Comparison of ENCODE assay signal across 25 cellular contexts in genomic region chr2:77910136-77910535, GRCh38.
"Had no signal": no experiment of that assay in that cellular context is flagged by ENCODE, and none has a peak within 500 bp of the region (broad histone marks: within the 10 kb centered on the region; RNA-seq: fewer than 3 reads in every experiment).

No MANE protein-coding gene starts in this region.

- ATAC-seq: effector memory CD8-positive, alpha-beta T cell; esophagus mucosa; foreskin keratinocyte; gastrocnemius medialis; gastroesophageal sphincter; heart left ventricle; heart right ventricle had no signal

- H3K9me3 Mint-ChIP-seq: endodermal cell had no signal

- H3K9me3 ChIP-seq: colonic mucosa, esophagus muscularis mucosa, gastrocnemius medialis, gastroesophageal sphincter had no signal

- H3K27me3 ChIP-seq: colonic mucosa, dorsolateral prefrontal cortex, esophagus squamous epithelium, foreskin keratinocyte, gastrocnemius medialis, gastroesophageal sphincter, heart left ventricle, heart right ventricle had no signal

- H3K27ac Mint-ChIP-seq: dendritic cell treated with granulocyte-macrophage colony-stimulating factor and Interleukin-4, amounts not matched to agents 40 ng/mL and 50 ng/mL, for 4 days; effector memory CD8-positive, alpha-beta T cell; endodermal cell had no signal

- H3K4me1 ChIP-seq: colonic mucosa, esophagus muscularis mucosa, esophagus squamous epithelium, foreskin keratinocyte, gastrocnemius medialis, gastroesophageal sphincter, heart left ventricle, heart right ventricle had no signal

- H3K4me3 Mint-ChIP-seq: dendritic cell treated with granulocyte-macrophage colony-stimulating factor and Interleukin-4, amounts not matched to agents 40 ng/mL and 50 ng/mL, for 4 days; effector memory CD8-positive, alpha-beta T cell; endodermal cell had no signal

- DNase-seq: colonic mucosa; cortex of kidney; dermis blood vessel endothelial cell; dorsolateral prefrontal cortex; effector CD4-positive, alpha-beta T cell; effector CD8-positive, alpha-beta T cell; effector memory CD4-positive, alpha-beta T cell; effector memory CD8-positive, alpha-beta T cell; endodermal cell; erythroblast; esophagus squamous epithelium; foreskin fibroblast; foreskin keratinocyte; foreskin melanocyte; gastrocnemius medialis; glutamatergic neuron; head of caudate nucleus; heart left ventricle; heart right ventricle had no signal

- H3K27me3 Mint-ChIP-seq: dendritic cell treated with granulocyte-macrophage colony-stimulating factor and Interleukin-4, amounts not matched to agents 40 ng/mL and 50 ng/mL, for 4 days; effector memory CD8-positive, alpha-beta T cell had no signal

- H3K4me3 ChIP-seq: colonic mucosa, coronary artery, dorsolateral prefrontal cortex, esophagus muscularis mucosa, esophagus squamous epithelium, gastrocnemius medialis, gastroesophageal sphincter, heart left ventricle, heart right ventricle had no signal

- H3K27ac ChIP-seq: colonic mucosa, coronary artery, dorsolateral prefrontal cortex, epithelial cell of prostate, esophagus muscularis mucosa, esophagus squamous epithelium, foreskin keratinocyte, gastrocnemius medialis, gastroesophageal sphincter, heart left ventricle, heart right ventricle had no signal

- H3K36me3 ChIP-seq: colonic mucosa, esophagus muscularis mucosa, esophagus squamous epithelium, gastrocnemius medialis, gastroesophageal sphincter, heart left ventricle, heart right ventricle had no signal

- H3K4me1 Mint-ChIP-seq: endodermal cell had no signal
